In genomic region chr2:174606336-174606735, GRCh38 we compare ENCODE assay signal across 8 cellular contexts. TPM values are rescaled to one million over a fixed set of nuclear protein-coding genes. Genes with fewer than 3 reads are reported as not detected.
DNase-seq lines count a peak whose midpoint lies in the region; ATAC-seq and TF ChIP-seq lines count a peak whose summit lies in the region.

No MANE protein-coding gene starts in this region.

- DNase-seq in AG10803 (ENCODE audit: low read depth) (peak; percentile 94), foreskin keratinocyte (peak; percentile 58 to 76), aorta (no peak), NCI-H526 (lab: John Stamatoyannopoulos, UW) (no peak), WTC11 (ENCODE audit: low spot score) (no peak), type B pancreatic cell (ENCODE audit: extremely low spot score, unreplicated experiment) (no peak)
- no peak for DNase-seq in activated CD4-positive, alpha-beta T cell treated with anti-CD3 and anti-CD28 coated beads, Interleukin-2, amount 10 ng/mL, durations not matched to agents 7 days and 5 days

- H3K4me3 ChIP-seq in AG10803 (ENCODE audit: low read length) (no peak overlapping the region), aorta (ENCODE audit: low read length in 2 of 2) (no peak overlapping the region)

- 35 to 40% methylated on average over 3 of the region's 3 CpGs for WGBS in aorta, 2 donors

- H3K9me3 Mint-ChIP-seq in activated CD4-positive, alpha-beta T cell treated with anti-CD3 and anti-CD28 coated beads, Interleukin-2, amount 10 ng/mL, durations not matched to agents 7 days and 5 days, result no peaks in the 10 kb centered on the region
- H3K9me3 Mint-ChIP-seq in WTC11 (no peaks in the 10 kb centered on the region), type B pancreatic cell (no peaks in the 10 kb centered on the region)

- no peaks in the 10 kb centered on the region for H3K9me3 ChIP-seq in aorta (ENCODE audit: control insufficient read depth, low read length)

- peaks cover 0 to 2% of the 10 kb centered on the region in 2 donors for H3K36me3 ChIP-seq in aorta (ENCODE audit: control insufficient read depth in 1 of 2, insufficient read depth in 2 of 2, low read length in 1 of 2)

- CTCF ChIA-PET in activated CD4-positive, alpha-beta T cell treated with anti-CD3 and anti-CD28 coated beads, Interleukin-2, amount 10 ng/mL, durations not matched to agents 7 days and 5 days (lab: Charles Lee), result interaction anchor here (1.1 to 1.4 kb wide), 2 partner anchors 9 to 23 kb away, joined by 3 read pairs; partner anchors contain the start of gene WIPF1
- CTCF ChIA-PET in WTC11 (lab: Charles Lee), result no interaction called here

- H3K27me3 Mint-ChIP-seq in activated CD4-positive, alpha-beta T cell treated with anti-CD3 and anti-CD28 coated beads, Interleukin-2, amount 10 ng/mL, durations not matched to agents 7 days and 5 days, result no peaks in the 10 kb centered on the region
- H3K27me3 Mint-ChIP-seq in WTC11 (ENCODE audit: low read depth) (no peaks in the 10 kb centered on the region), type B pancreatic cell (no peaks in the 10 kb centered on the region)

- no peak overlapping the region for H3K4me3 Mint-ChIP-seq in activated CD4-positive, alpha-beta T cell treated with anti-CD3 and anti-CD28 coated beads, Interleukin-2, amount 10 ng/mL, durations not matched to agents 7 days and 5 days
- H3K4me3 Mint-ChIP-seq in WTC11 (no peak overlapping the region), type B pancreatic cell (no peak overlapping the region)

- H3K4me1 ChIP-seq in foreskin keratinocyte (peaks cover 9% of the 10 kb centered on the region), aorta (ENCODE audit: control insufficient read depth in 1 of 2, insufficient read depth in 2 of 2, low read length in 2 of 2) (peaks cover 5 to 12% of the 10 kb centered on the region in 2 donors)

- H3K27me3 ChIP-seq in foreskin keratinocyte, result no peaks in the 10 kb centered on the region
- H3K27me3 ChIP-seq in aorta (ENCODE audit: control insufficient read depth in 1 of 2, insufficient read depth in 2 of 2, low read length in 1 of 2), result no peaks in the 10 kb centered on the region

- H3K27ac Mint-ChIP-seq in activated CD4-positive, alpha-beta T cell treated with anti-CD3 and anti-CD28 coated beads, Interleukin-2, amount 10 ng/mL, durations not matched to agents 7 days and 5 days, result peak overlapping the region; percentile 84
- H3K27ac Mint-ChIP-seq in WTC11 (no peak overlapping the region), type B pancreatic cell (no peak overlapping the region)

- ATAC-seq in HG02588 (IDR thresholded peaks at IDR 0.05; ENCODE audit: unreplicated experiment) (peak; percentile 36), foreskin keratinocyte (peak; percentile 94), aorta (ENCODE audit: low FRiP score) (no peak), WTC11 (no peak)

- no peak overlapping the region for H3K27ac ChIP-seq in foreskin keratinocyte
- H3K27ac ChIP-seq in aorta (ENCODE audit: low read depth in 1 of 2, low read length in 2 of 2), result peak overlapping the region in 1 of 2 donors; percentile 25

- H3K36me3 Mint-ChIP-seq in activated CD4-positive, alpha-beta T cell treated with anti-CD3 and anti-CD28 coated beads, Interleukin-2, amount 10 ng/mL, durations not matched to agents 7 days and 5 days (ENCODE audit: low read depth), result peaks cover 51% of the 10 kb centered on the region
- H3K36me3 Mint-ChIP-seq in WTC11 (no peaks in the 10 kb centered on the region), type B pancreatic cell (no peaks in the 10 kb centered on the region)

- TF ChIP-seq CTCF in AG10803 (conservative IDR thresholded peaks at IDR 0.05; ENCODE audit: low read length) (no peak; the same call in 1 of the 2 replicates), foreskin keratinocyte (conservative IDR thresholded peaks at IDR 0.05) (no peak), WTC11 (IDR thresholded peaks at IDR 0.05) (no peak), type B pancreatic cell (conservative IDR thresholded peaks at IDR 0.05) (no peak)

- intact Hi-C loops in aorta (cut with DNase I), result loop anchor here in 1 of 2 donors (2.0 kb wide), 1 partner anchor 142 kb away; no protein-coding TSS in a partner anchor

- peaks cover 89% of the 10 kb centered on the region for H3K4me1 Mint-ChIP-seq in activated CD4-positive, alpha-beta T cell treated with anti-CD3 and anti-CD28 coated beads, Interleukin-2, amount 10 ng/mL, durations not matched to agents 7 days and 5 days
- H3K4me1 Mint-ChIP-seq in WTC11 (no peaks in the 10 kb centered on the region), type B pancreatic cell (ENCODE audit: unreplicated experiment) (peaks cover 8% of the 10 kb centered on the region)

- POLR2A ChIA-PET in activated CD4-positive, alpha-beta T cell treated with anti-CD3 and anti-CD28 coated beads, Interleukin-2, amount 10 ng/mL, durations not matched to agents 7 days and 5 days (lab: Charles Lee), result no interaction called here
- POLR2A ChIA-PET in WTC11 (lab: Charles Lee), result no interaction called here

TF ChIP-seq in WTC11, 78 proteins besides CTCF, POLR2A, EP300 and RAD21 (continues in another document):
- no peak for TF ChIP-seq USF2 (CRISPR knock-in tag; IDR thresholded peaks at IDR 0.05)
- no peak for TF ChIP-seq GABPB1 (CRISPR knock-in tag; IDR thresholded peaks at IDR 0.05)
- TF ChIP-seq ZBTB21 (CRISPR knock-in tag; IDR thresholded peaks at IDR 0.05; ENCODE audit: borderline replicate concordance), result no peak
- no peak for TF ChIP-seq ZNF512 (CRISPR knock-in tag; IDR thresholded peaks at IDR 0.05; ENCODE audit: borderline replicate concordance)
- no peak for TF ChIP-seq FOXP1 (CRISPR knock-in tag; IDR thresholded peaks at IDR 0.05; ENCODE audit: borderline replicate concordance)
- TF ChIP-seq ZNF671 (CRISPR knock-in tag; IDR thresholded peaks at IDR 0.05), result no peak
- TF ChIP-seq PRDM15 (CRISPR knock-in tag; IDR thresholded peaks at IDR 0.05), result no peak
- no peak for TF ChIP-seq TEAD4 (CRISPR knock-in tag; IDR thresholded peaks at IDR 0.05)
- TF ChIP-seq, protein P1, sequence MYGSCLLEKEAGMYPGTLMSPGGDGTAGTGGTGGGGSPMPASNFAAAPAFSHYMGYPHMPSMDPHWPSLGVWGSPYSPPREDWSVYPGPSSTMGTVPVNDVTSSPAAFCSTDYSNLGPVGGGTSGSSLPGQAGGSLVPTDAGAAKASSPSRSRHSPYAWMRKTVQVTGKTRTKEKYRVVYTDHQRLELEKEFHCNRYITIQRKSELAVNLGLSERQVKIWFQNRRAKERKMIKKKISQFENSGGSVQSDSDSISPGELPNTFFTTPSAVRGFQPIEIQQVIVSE (CRISPR knock-in tag; IDR thresholded peaks at IDR 0.05; ENCODE audit: borderline replicate concordance), result no peak
- no peak for TF ChIP-seq KAT7 (CRISPR knock-in tag; IDR thresholded peaks at IDR 0.05; ENCODE audit: borderline replicate concordance)
- TF ChIP-seq TEAD1 (CRISPR knock-in tag; IDR thresholded peaks at IDR 0.05), result no peak
- no peak for TF ChIP-seq SP1 (CRISPR knock-in tag; conservative IDR thresholded peaks at IDR 0.05)

RNA-seq across cellular contexts. Expression of gene WIPF1, which starts 8.7 kb away (rescaled TPM):
- total RNA-seq in activated CD4-positive, alpha-beta T cell treated with anti-CD3 and anti-CD28 coated beads, Interleukin-2, amount 10 ng/mL, durations not matched to agents 7 days and 5 days, result 100 to 1,000 TPM; 378 to 423 TPM
- total RNA-seq in foreskin keratinocyte (5.2 and 5.8 TPM in 2 replicates), aorta (100 to 1,000 TPM; 107 to 118 TPM), WTC11 (2021) (6.4 to 6.7 TPM (median 6.4 TPM) in 3 replicates), type B pancreatic cell (ENCODE audit: low replicate concordance) (7.0 and 19.2 TPM in 2 replicates)
- polyA plus RNA-seq in foreskin keratinocyte (3.5 and 4.2 TPM in 2 replicates), aorta (10 to 100 TPM; 40.9 to 51.7 TPM)

Comparison
In these comparisons a context has a peak if more than half of its experiments do, and no peak if none do; other contexts are left out.
1. DNase-seq: peak in AG10803 (single experiment) and foreskin keratinocyte (2 of 2); none in activated CD4-positive, alpha-beta T cell treated with anti-CD3 and anti-CD28 coated beads, Interleukin-2, amount 10 ng/mL, durations not matched to agents 7 days and 5 days (single experiment), aorta (0 of 2), NCI-H526 (0 of 2), WTC11 (single experiment) and type B pancreatic cell (single experiment).
2. ATAC-seq: peak in HG02588 (single experiment) and foreskin keratinocyte (single experiment); none in aorta (single experiment) and WTC11 (single experiment).